ENCODE assay signal across 16 cellular contexts in genomic region chr4:148926861-148927260, GRCh38.
DNase-seq lines count a peak whose midpoint lies in the region; ATAC-seq lines count a peak whose summit lies in the region.
"Had no signal": no experiment of that assay in that cellular context is flagged by ENCODE, and none has a peak within 500 bp of the region (broad histone marks: within the 10 kb centered on the region; RNA-seq: fewer than 3 reads in every experiment).

No MANE protein-coding gene starts in this region.

- DNase-seq in DMS53 (lab: John Stamatoyannopoulos, UW) (peak; percentile 31), DMS53 treated with DMSO at 0.1 percent for 48 hours (lab: John Stamatoyannopoulos, UW; ENCODE audit: unreplicated experiment) (no peak), SJCRH30 (peak; percentile 15 to 31), glomerular visceral epithelial cell (ENCODE audit: extremely low spot score) (peak; percentile 57), NCI-H1048 (lab: John Stamatoyannopoulos, UW) (no peak), H7 (no peak)
- DNase-seq: 8988T; activated gamma-delta T cell treated with Interleukin-2 at 50 U/mL for 16 hours; DMS79 treated with DMSO at 0.1 percent for 48 hours; dorsolateral prefrontal cortex; glutamatergic neuron; lower lobe of right lung; stimulated activated CD4-positive, alpha-beta T cell treated with anti-CD3 and anti-CD28 coated beads, Interleukin-2, amount 100 ng/mL, for 48 hours; T-helper 1 cell had no signal

- H3K4me1 ChIP-seq in SJCRH30 (no peaks in the 10 kb centered on the region), stomach smooth muscle (ENCODE audit: control insufficient read depth, insufficient read depth, low read length) (peaks cover 14% of the 10 kb centered on the region)
- H3K4me1 ChIP-seq: lower lobe of right lung had no signal

- H3K9me3 ChIP-seq in SJCRH30 (replicated peaks) (no peaks in the 10 kb centered on the region), stomach smooth muscle (ENCODE audit: control insufficient read depth in 2 of 2, low read length in 2 of 2) (no peaks in the 10 kb centered on the region)

- H3K4me3 ChIP-seq in SJCRH30 = no peak overlapping the region
- H3K4me3 ChIP-seq in stomach smooth muscle (ENCODE audit: low read length in 2 of 2) = no peak overlapping the region
- H3K4me3 ChIP-seq in H7 (ENCODE audit: insufficient read depth, low read depth, low read length) = no peak overlapping the region
- H3K4me3 ChIP-seq: dorsolateral prefrontal cortex, lower lobe of right lung had no signal

- H3K9ac ChIP-seq in stomach smooth muscle (ENCODE audit: low read length in 2 of 2) = no peak overlapping the region

- H3K27ac ChIP-seq in SJCRH30 (no peak overlapping the region), stomach smooth muscle (ENCODE audit: low read length) (peak overlapping the region; percentile 37)
- H3K27ac ChIP-seq: dorsolateral prefrontal cortex, lower lobe of right lung had no signal

- H3K27me3 ChIP-seq in SJCRH30 (no peaks in the 10 kb centered on the region), stomach smooth muscle (ENCODE audit: control insufficient read depth in 1 of 2, insufficient read depth in 2 of 2, low read length in 2 of 2) (no peaks in the 10 kb centered on the region), H7 (ENCODE audit: control insufficient read depth, insufficient read depth, low read length) (no peaks in the 10 kb centered on the region)
- H3K27me3 ChIP-seq: dorsolateral prefrontal cortex had no signal

- no peaks in the 10 kb centered on the region for H3K36me3 ChIP-seq in SJCRH30
- no peaks in the 10 kb centered on the region for H3K36me3 ChIP-seq in stomach smooth muscle (ENCODE audit: control insufficient read depth in 2 of 2, insufficient read depth in 2 of 2, low read length in 2 of 2)
- H3K36me3 ChIP-seq in H7 (replicated peaks; ENCODE audit: control insufficient read depth, insufficient read depth, low read length) = no peaks in the 10 kb centered on the region
- H3K36me3 ChIP-seq: lower lobe of right lung had no signal

- no peak for ATAC-seq in HG03095 (IDR thresholded peaks at IDR 0.05; ENCODE audit: unreplicated experiment)
- ATAC-seq: lower lobe of right lung had no signal

Comparison
In these comparisons a context has a peak if more than half of its experiments do, and no peak if none do; other contexts are left out.
1. DNase-seq: peak in DMS53 (single experiment), SJCRH30 (2 of 2) and glomerular visceral epithelial cell (single experiment); none in DMS53 treated with DMSO at 0.1 percent for 48 hours (single experiment), NCI-H1048 (single experiment) and H7 (single experiment).